17 cellular contexts compared by ENCODE assay signal in the genomic region with DNA sequence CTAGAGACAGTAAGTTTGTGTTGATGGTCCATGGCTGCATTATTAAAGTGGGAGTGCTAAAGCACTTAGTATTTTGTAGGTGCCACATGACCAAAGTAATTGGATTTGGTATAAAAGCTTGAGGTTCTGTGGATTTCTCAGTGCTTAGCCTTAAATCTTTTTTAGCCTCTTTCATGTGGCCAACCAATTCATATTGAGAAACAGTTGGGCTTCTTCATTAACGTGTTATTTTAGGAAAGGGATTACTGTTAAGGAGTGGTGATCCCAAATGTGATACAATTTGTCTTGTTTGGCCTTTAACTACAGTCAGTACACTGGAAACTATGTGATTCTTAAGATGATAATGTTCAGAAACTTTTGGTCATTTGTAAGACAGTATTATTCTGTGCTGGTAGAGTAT.
"Had no signal": no experiment of that assay in that cellular context is flagged by ENCODE, and none has a peak within 500 bp of the region (broad histone marks: within the 10 kb centered on the region; RNA-seq: fewer than 3 reads in every experiment).

No MANE protein-coding gene starts in this region.

- H3K4me3 Mint-ChIP-seq: activated naive CD8-positive, alpha-beta T cell treated with anti-CD3 and anti-CD28 coated beads for 36 hours; brain; memory B cell; T-helper 1 cell treated with Interleukin-12 subunit alpha and Interleukin-12 subunit beta and Interleukin-4 antibody, amounts not matched to agents 30 μg/mL and 1 μg/mL, for 36 hours had no signal

- H3K27me3 Mint-ChIP-seq: activated naive CD8-positive, alpha-beta T cell treated with anti-CD3 and anti-CD28 coated beads for 36 hours; brain; memory B cell had no signal

- H3K27me3 ChIP-seq: dorsolateral prefrontal cortex, right atrium auricular region, tibial nerve, uterus had no signal

- H3K27ac ChIP-seq: dorsolateral prefrontal cortex, tibial nerve, uterus had no signal

- DNase-seq: activated naive CD4-positive, alpha-beta T cell; activated naive CD8-positive, alpha-beta T cell treated with anti-CD3 and anti-CD28 coated beads for 36 hours; amygdala; caudate nucleus; dorsolateral prefrontal cortex; erythroblast; left ventricle myocardium superior; occipital lobe; stimulated activated naive CD8-positive, alpha-beta T cell treated with anti-CD3 and anti-CD28 coated beads, Interleukin-15, Interleukin-2, amounts not matched to agents 100 U/mL and 50 U/mL, for 24 hours; substantia nigra; uterus had no signal

- H3K9me3 Mint-ChIP-seq: brain; memory B cell; T-helper 1 cell treated with Interleukin-12 subunit alpha and Interleukin-12 subunit beta and Interleukin-4 antibody, amounts not matched to agents 30 μg/mL and 1 μg/mL, for 36 hours had no signal

- H3K4me3 ChIP-seq: dorsolateral prefrontal cortex, right atrium auricular region, tibial nerve, uterus had no signal

- H3K36me3 Mint-ChIP-seq: memory B cell had no signal

- H3K36me3 ChIP-seq: right atrium auricular region, tibial nerve, uterus had no signal

- H3K9me3 ChIP-seq: right atrium auricular region, uterus had no signal

- H3K27ac Mint-ChIP-seq: activated naive CD8-positive, alpha-beta T cell treated with anti-CD3 and anti-CD28 coated beads for 36 hours; memory B cell; T-helper 1 cell treated with Interleukin-12 subunit alpha and Interleukin-12 subunit beta and Interleukin-4 antibody, amounts not matched to agents 30 μg/mL and 1 μg/mL, for 36 hours had no signal

- ATAC-seq: activated CD4-positive, CD25-positive, alpha-beta regulatory T cell treated with anti-CD3 and anti-CD28 coated beads, Interleukin-2, amount 50 U/mL, for 24 hours; left ventricle myocardium superior; stimulated activated naive CD8-positive, alpha-beta T cell treated with anti-CD3 and anti-CD28 coated beads, Interleukin-15, Interleukin-2, amounts not matched to agents 100 U/mL and 50 U/mL, for 24 hours had no signal
